In the genomic region with DNA sequence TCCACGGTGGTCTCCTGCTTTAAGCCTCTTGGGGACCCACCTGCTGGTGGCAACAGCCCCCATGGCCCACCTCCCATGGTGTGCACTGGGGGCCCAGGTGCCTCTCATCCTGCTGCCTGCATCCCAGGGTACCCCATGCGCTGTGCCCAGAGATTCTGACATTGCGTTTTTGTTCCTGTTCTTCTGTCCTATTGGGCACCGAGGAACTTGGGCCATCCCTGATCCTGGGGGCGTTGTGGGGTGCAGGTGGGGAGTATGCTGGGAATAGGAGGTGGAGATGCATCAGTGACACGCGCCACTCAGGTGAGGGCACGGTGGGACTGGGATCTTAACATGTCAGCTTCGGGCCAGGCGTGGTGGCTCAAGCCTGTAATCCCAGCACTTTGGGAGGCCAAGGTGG, we compare ENCODE assay signal across 27 cellular contexts. TPM values are rescaled to one million over a fixed set of nuclear protein-coding genes. Genes with fewer than 3 reads are reported as not detected.
DNase-seq lines count a peak whose midpoint lies in the region; ATAC-seq and TF ChIP-seq lines count a peak whose summit lies in the region.
"Had no signal": no experiment of that assay in that cellular context is flagged by ENCODE, and none has a peak within 500 bp of the region (broad histone marks: within the 10 kb centered on the region; RNA-seq: fewer than 3 reads in every experiment).

No MANE protein-coding gene starts in this region.

- TF ChIP-seq POLR2A in sigmoid colon (IDR thresholded peaks at IDR 0.05), result no peak

- H3K9me3 ChIP-seq in sigmoid colon, result no peaks in the 10 kb centered on the region
- H3K9me3 ChIP-seq: ascending aorta, BE2C, heart right ventricle, SJSA1, transverse colon had no signal

- no peaks in the 10 kb centered on the region for H3K27me3 ChIP-seq in dorsolateral prefrontal cortex
- no peaks in the 10 kb centered on the region for H3K27me3 ChIP-seq in sigmoid colon
- H3K27me3 ChIP-seq: ascending aorta, BE2C, heart right ventricle, SJSA1, transverse colon had no signal

- peak; percentile 20 for DNase-seq in activated naive CD8-positive, alpha-beta T cell treated with anti-CD3 and anti-CD28 coated beads, Interleukin-2, amount 10 ng/mL, durations not matched to agents 7 days and 5 days
- no peak for DNase-seq in activated naive CD8-positive, alpha-beta T cell treated with anti-CD3 and anti-CD28 coated beads for 36 hours
- peak in 1 of 10 donors; percentile 19 for DNase-seq in dorsolateral prefrontal cortex
- DNase-seq in sigmoid colon, result peak; percentile 41
- no peak for DNase-seq in G401 (ENCODE audit: low spot score)
- no peak for DNase-seq in middle frontal gyrus (ENCODE audit: extremely low spot score, low spot score)
- DNase-seq: activated naive CD4-positive, alpha-beta T cell treated with anti-CD3 and anti-CD28 coated beads, Interleukin-2, amount 10 ng/mL, durations not matched to agents 7 days and 5 days; BE2C; DMS53; GDM1; GOT3; heart right ventricle; MV-4-11; natural killer cell; NCI-H1694; NCI-H524 treated with DMSO at 0.1 percent for 48 hours; NK-92 treated with Interleukin-12 subunit alpha and Interleukin-12 subunit beta, amount 100 ng/mL, for 24 hours; retina; stimulated activated CD4-positive, alpha-beta T cell treated with anti-CD3 and anti-CD28 coated beads, Interleukin-4, amount 100 ng/mL, for 1 hour; stimulated activated naive B cell treated with anti-CD40 and anti-IgM and Interleukin-4, amounts not matched to agents 10 μg/mL and 1 μg/mL and 100 μg/mL, for 72 hours; T-helper 1 cell; transverse colon had no signal

- H3K27ac ChIP-seq in dorsolateral prefrontal cortex (peak overlapping the region in 49 of 59 donors; percentile 6 to 100 (median 99)), sigmoid colon (no peak overlapping the region)
- H3K27ac ChIP-seq: ascending aorta, heart right ventricle, SJSA1, transverse colon had no signal

- TF ChIP-seq EP300 in sigmoid colon (IDR thresholded peaks at IDR 0.05), result no peak

- WGBS in sigmoid colon, 2 donors, result 97% methylated on average over 10 of the region's 10 CpGs

- H3K36me3 ChIP-seq in sigmoid colon, result peaks cover 8 to 77% (median 35%) of the 10 kb centered on the region in 4 donors

- in situ Hi-C loops in G401 (cut with HindIII; ENCODE audit: low sequenced_read_pairs), result no loop called here

- H3K4me1 ChIP-seq in sigmoid colon, result peaks cover 0 to 29% (median 24%) of the 10 kb centered on the region in 4 donors

- no peaks in the 10 kb centered on the region for H3K9me3 Mint-ChIP-seq in activated naive CD8-positive, alpha-beta T cell treated with anti-CD3 and anti-CD28 coated beads, Interleukin-2, amount 10 ng/mL, durations not matched to agents 7 days and 5 days
- H3K9me3 Mint-ChIP-seq in activated naive CD8-positive, alpha-beta T cell treated with anti-CD3 and anti-CD28 coated beads for 36 hours, result no peaks in the 10 kb centered on the region
- H3K9me3 Mint-ChIP-seq: activated naive CD4-positive, alpha-beta T cell treated with anti-CD3 and anti-CD28 coated beads, Interleukin-2, amount 10 ng/mL, durations not matched to agents 7 days and 5 days; activated T-helper 1 cell treated with anti-CD3 and anti-CD28 coated beads, Interleukin-12 subunit alpha, Interleukin-12 subunit beta, Interleukin-2, Interleukin-4 antibody, amounts not matched to agents 30 ng/mL and 10 ng/mL and 1 ng/mL, durations not matched to agents 14 hours and 24 hours and 36 hours; natural killer cell; stimulated activated naive B cell treated with anti-CD40 and anti-IgM and Interleukin-4, amounts not matched to agents 10 μg/mL and 1 μg/mL and 100 μg/mL, for 72 hours had no signal

- peaks cover 32% of the 10 kb centered on the region for H3K4me1 Mint-ChIP-seq in activated naive CD8-positive, alpha-beta T cell treated with anti-CD3 and anti-CD28 coated beads, Interleukin-2, amount 10 ng/mL, durations not matched to agents 7 days and 5 days
- H3K4me1 Mint-ChIP-seq in activated naive CD8-positive, alpha-beta T cell treated with anti-CD3 and anti-CD28 coated beads for 36 hours, result peaks cover 37% of the 10 kb centered on the region
- H3K4me1 Mint-ChIP-seq: natural killer cell had no signal

- intact Hi-C loops in dorsolateral prefrontal cortex (cut with DNase I) (no loop called here), sigmoid colon (cut with DNase I) (no loop called here)

- H3K36me3 Mint-ChIP-seq in activated naive CD8-positive, alpha-beta T cell treated with anti-CD3 and anti-CD28 coated beads, Interleukin-2, amount 10 ng/mL, durations not matched to agents 7 days and 5 days, result peaks cover 42% of the 10 kb centered on the region
- H3K36me3 Mint-ChIP-seq in activated naive CD8-positive, alpha-beta T cell treated with anti-CD3 and anti-CD28 coated beads for 36 hours, result peaks cover 34% of the 10 kb centered on the region
- H3K36me3 Mint-ChIP-seq: natural killer cell had no signal

- H3K27ac Mint-ChIP-seq in activated naive CD8-positive, alpha-beta T cell treated with anti-CD3 and anti-CD28 coated beads, Interleukin-2, amount 10 ng/mL, durations not matched to agents 7 days and 5 days, result peak overlapping the region; percentile 73
- no peak overlapping the region for H3K27ac Mint-ChIP-seq in activated naive CD8-positive, alpha-beta T cell treated with anti-CD3 and anti-CD28 coated beads for 36 hours
- H3K27ac Mint-ChIP-seq: activated T-helper 1 cell treated with anti-CD3 and anti-CD28 coated beads, Interleukin-12 subunit alpha, Interleukin-12 subunit beta, Interleukin-2, Interleukin-4 antibody, amounts not matched to agents 30 ng/mL and 10 ng/mL and 1 ng/mL, durations not matched to agents 14 hours and 24 hours and 36 hours; natural killer cell; stimulated activated naive B cell treated with anti-CD40 and anti-IgM and Interleukin-4, amounts not matched to agents 10 μg/mL and 1 μg/mL and 100 μg/mL, for 72 hours had no signal

- POLR2A ChIA-PET in activated naive CD8-positive, alpha-beta T cell treated with anti-CD3 and anti-CD28 coated beads, Interleukin-2, amount 10 ng/mL, durations not matched to agents 7 days and 5 days (lab: Charles Lee), result interaction anchor here (0.7 to 5.3 kb wide), 3 partner anchors 11 to 1026 kb away, joined by 5 to 37 read pairs (median 5); partner anchors contain the start of gene NAP1L4

- no peak overlapping the region for H3K4me3 Mint-ChIP-seq in activated naive CD8-positive, alpha-beta T cell treated with anti-CD3 and anti-CD28 coated beads, Interleukin-2, amount 10 ng/mL, durations not matched to agents 7 days and 5 days
- H3K4me3 Mint-ChIP-seq in activated naive CD8-positive, alpha-beta T cell treated with anti-CD3 and anti-CD28 coated beads for 36 hours, result no peak overlapping the region
- H3K4me3 Mint-ChIP-seq: activated naive CD4-positive, alpha-beta T cell treated with anti-CD3 and anti-CD28 coated beads, Interleukin-2, amount 10 ng/mL, durations not matched to agents 7 days and 5 days; activated T-helper 1 cell treated with anti-CD3 and anti-CD28 coated beads, Interleukin-12 subunit alpha, Interleukin-12 subunit beta, Interleukin-2, Interleukin-4 antibody, amounts not matched to agents 30 ng/mL and 10 ng/mL and 1 ng/mL, durations not matched to agents 14 hours and 24 hours and 36 hours; natural killer cell; stimulated activated naive B cell treated with anti-CD40 and anti-IgM and Interleukin-4, amounts not matched to agents 10 μg/mL and 1 μg/mL and 100 μg/mL, for 72 hours had no signal

- H3K27me3 Mint-ChIP-seq in activated naive CD8-positive, alpha-beta T cell treated with anti-CD3 and anti-CD28 coated beads, Interleukin-2, amount 10 ng/mL, durations not matched to agents 7 days and 5 days, result no peaks in the 10 kb centered on the region
- no peaks in the 10 kb centered on the region for H3K27me3 Mint-ChIP-seq in activated naive CD8-positive, alpha-beta T cell treated with anti-CD3 and anti-CD28 coated beads for 36 hours
- H3K27me3 Mint-ChIP-seq: activated naive CD4-positive, alpha-beta T cell treated with anti-CD3 and anti-CD28 coated beads, Interleukin-2, amount 10 ng/mL, durations not matched to agents 7 days and 5 days; stimulated activated naive B cell treated with anti-CD40 and anti-IgM and Interleukin-4, amounts not matched to agents 10 μg/mL and 1 μg/mL and 100 μg/mL, for 72 hours had no signal

- H3K4me3 ChIP-seq in dorsolateral prefrontal cortex (no peak overlapping the region), sigmoid colon (no peak overlapping the region)
- H3K4me3 ChIP-seq: ascending aorta, heart right ventricle, SJSA1, transverse colon had no signal

- TF ChIP-seq CTCF in dorsolateral prefrontal cortex (IDR thresholded peaks at IDR 0.05 in 54 of 56, conservative IDR thresholded peaks at IDR 0.05 in 2 of 56; ENCODE audit: low read depth in 1 of 56, partially characterized antibody in 56 of 56), result no peak
- TF ChIP-seq CTCF in sigmoid colon (IDR thresholded peaks at IDR 0.05), result no peak

- ATAC-seq in activated naive CD8-positive, alpha-beta T cell treated with anti-CD3 and anti-CD28 coated beads, Interleukin-2, amount 10 ng/mL, durations not matched to agents 7 days and 5 days (ENCODE audit: low read depth), result no peak
- no peak for ATAC-seq in HG03175 (IDR thresholded peaks at IDR 0.05; ENCODE audit: unreplicated experiment)
- ATAC-seq in HG02938 (IDR thresholded peaks at IDR 0.05; ENCODE audit: unreplicated experiment), result no peak
- ATAC-seq: heart right ventricle; natural killer cell; stimulated activated naive B cell treated with anti-CD40 and anti-IgM and Interleukin-4, amounts not matched to agents 10 μg/mL and 1 μg/mL and 100 μg/mL, for 72 hours had no signal

RNA-seq across cellular contexts. Expression of gene NAP1L4, which starts 12.4 kb away (rescaled TPM):
- 100 to 1,000 TPM; 346 to 363 TPM for total RNA-seq in activated naive CD8-positive, alpha-beta T cell treated with anti-CD3 and anti-CD28 coated beads, Interleukin-2, amount 10 ng/mL, durations not matched to agents 7 days and 5 days
- 100 to 1,000 TPM; 222 to 226 TPM for total RNA-seq in activated naive CD8-positive, alpha-beta T cell treated with anti-CD3 and anti-CD28 coated beads for 36 hours
- total RNA-seq in dorsolateral prefrontal cortex (100 to 1,000 TPM; 135 to 252 (median 182) TPM), sigmoid colon (100 to 1,000 TPM in 2 of 4 donors, 10 to 100 TPM in 2; 88.2 to 102 (median 95.4) TPM)
- polyA plus RNA-seq in sigmoid colon, result 10 to 100 TPM; 55.9 to 94.8 (median 61.3) TPM
- total RNA-seq in G401 (2014; rRNA removed; shearing (Covaris generic)), result 182 and 291 TPM in 2 replicates

RNA-seq across cellular contexts. Expression of gene CARS1, which starts 52.7 kb away (rescaled TPM):
- 100 to 1,000 TPM; 100 to 111 TPM for total RNA-seq in activated naive CD8-positive, alpha-beta T cell treated with anti-CD3 and anti-CD28 coated beads, Interleukin-2, amount 10 ng/mL, durations not matched to agents 7 days and 5 days
- total RNA-seq in activated naive CD8-positive, alpha-beta T cell treated with anti-CD3 and anti-CD28 coated beads for 36 hours, result 100 to 1,000 TPM in 1 of 2 experiments, 10 to 100 TPM in 1; 96.6 to 101 TPM
- total RNA-seq in dorsolateral prefrontal cortex (100 to 1,000 TPM in 1 of 120 experiments, 10 to 100 TPM in 119; 40.9 to 104 (median 59.2) TPM), sigmoid colon (10 to 100 TPM; 34.6 to 49.0 (median 39.6) TPM)
- polyA plus RNA-seq in sigmoid colon, result 10 to 100 TPM; 21.0 to 57.1 (median 35.4) TPM
- total RNA-seq in G401 (2014; rRNA removed; shearing (Covaris generic)), result 23.2 and 24.0 TPM in 2 replicates

Comparison
In these comparisons a context has a peak if more than half of its experiments do, and no peak if none do; other contexts are left out.
1. DNase-seq: peak in activated naive CD8-positive, alpha-beta T cell treated with anti-CD3 and anti-CD28 coated beads, Interleukin-2, amount 10 ng/mL, durations not matched to agents 7 days and 5 days (single experiment) and sigmoid colon (single experiment); none in activated naive CD8-positive, alpha-beta T cell treated with anti-CD3 and anti-CD28 coated beads for 36 hours (single experiment), G401 (single experiment) and middle frontal gyrus (single experiment).
2. H3K27ac ChIP-seq: peak in dorsolateral prefrontal cortex (49 of 59); none in sigmoid colon (0 of 4).